In the genomic region with DNA sequence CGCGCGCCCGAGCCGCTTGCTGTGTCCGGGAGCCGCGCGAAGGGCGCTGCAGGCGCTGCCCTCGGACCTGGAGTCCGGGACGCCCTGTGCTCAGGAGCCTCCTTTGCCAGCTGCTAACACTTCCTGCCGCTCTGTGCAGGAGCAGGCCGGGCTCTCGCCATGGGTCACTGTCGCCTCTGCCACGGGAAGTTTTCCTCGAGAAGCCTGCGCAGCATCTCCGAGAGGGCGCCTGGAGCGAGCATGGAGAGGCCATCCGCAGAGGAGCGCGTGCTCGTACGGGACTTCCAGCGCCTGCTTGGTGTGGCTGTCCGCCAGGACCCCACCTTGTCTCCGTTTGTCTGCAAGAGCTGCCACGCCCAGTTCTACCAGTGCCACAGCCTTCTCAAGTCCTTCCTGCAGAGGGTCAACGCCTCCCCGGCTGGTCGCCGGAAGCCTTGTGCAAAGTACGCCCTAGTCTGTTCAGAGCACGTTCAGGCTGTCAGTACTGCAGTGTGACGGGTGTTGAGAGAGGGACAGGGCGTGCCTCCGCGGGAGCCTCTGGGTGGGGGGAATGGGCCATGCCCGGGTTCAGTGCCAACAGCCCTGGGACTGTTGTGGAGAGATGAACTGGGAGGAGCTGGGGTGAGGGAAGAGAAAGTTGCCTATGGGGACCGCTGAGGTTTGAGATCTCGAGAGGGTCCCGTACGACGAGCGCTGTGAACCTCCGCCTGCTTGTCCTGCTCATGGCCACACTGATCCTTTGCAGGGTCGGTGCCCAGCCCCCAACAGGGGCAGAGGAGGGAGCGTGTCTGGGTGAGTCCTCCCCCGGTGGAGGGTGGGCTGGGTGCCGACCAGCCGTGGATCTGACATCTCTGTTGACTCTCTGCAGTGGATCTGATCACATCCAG, we compare ENCODE assay signal across 8 cellular contexts. TPM values are rescaled to one million over a fixed set of nuclear protein-coding genes. Genes with fewer than 3 reads are reported as not detected.
DNase-seq lines count a peak whose midpoint lies in the region; ATAC-seq and TF ChIP-seq lines count a peak whose summit lies in the region.

No MANE protein-coding gene starts in this region.

- POLR2A ChIA-PET in PC-9 (lab: Charles Lee; ENCODE audit: unreplicated experiment), result interaction anchor here (0.7 kb wide), 1 partner anchor 34 kb away, joined by 4 read pairs; no protein-coding TSS in a partner anchor

- no peak for TF ChIP-seq CTCF in PC-9 (conservative IDR thresholded peaks at IDR 0.05)
- TF ChIP-seq CTCF in ovary (IDR thresholded peaks at IDR 0.05), result no peak

- H3K4me3 ChIP-seq in PC-9 (peak overlapping the region; percentile 93), ovary (peak overlapping the region; percentile 94)

- H3K27me3 ChIP-seq in PC-9 (ENCODE audit: insufficient read depth, low read depth) (no peaks in the 10 kb centered on the region), ovary (no peaks in the 10 kb centered on the region)

- DNase-seq in AML-193 (lab: John Stamatoyannopoulos, UW) (peak; percentile 64 to 65), PC-9 (peak; percentile 75 to 82), foreskin melanocyte (peak; percentile 65), ovary (peak in 3 of 5 donors; percentile 24 to 68 (median 24)), NCI-H1417 treated with DMSO at 0.1 percent for 48 hours (lab: John Stamatoyannopoulos, UW) (no peak), GDM1 (lab: John Stamatoyannopoulos, UW) (no peak)
- DNase-seq in activated T-helper 9 cell treated with anti-CD3 and anti-CD28 coated beads, Interleukin-2, amount 50 U/mL, for 16 hours (ENCODE audit: low read depth), result peak; percentile 38

- no peak for TF ChIP-seq EP300 in ovary (IDR thresholded peaks at IDR 0.05)

- peak overlapping the region; percentile 45 for H3K27ac ChIP-seq in PC-9
- peak overlapping the region in 1 of 2 donors; percentile 95 for H3K27ac ChIP-seq in ovary

- ATAC-seq in GM21737 (IDR thresholded peaks at IDR 0.05; ENCODE audit: unreplicated experiment), result peak; percentile 11

- H3K9me3 ChIP-seq in PC-9 (ENCODE audit: insufficient read depth, low read depth) (no peaks in the 10 kb centered on the region), ovary (no peaks in the 10 kb centered on the region)

- peak overlapping the region; percentile 71 for H2AFZ ChIP-seq in PC-9

- no peaks in the 10 kb centered on the region for H3K36me3 ChIP-seq in PC-9 (ENCODE audit: low read depth)
- no peaks in the 10 kb centered on the region for H3K36me3 ChIP-seq in ovary

- peak overlapping the region; percentile 95 for H3K4me2 ChIP-seq in PC-9

- TSS peak; percentile 0 for BruUV-seq in PC-9 (replicated peaks; lab: Mats Ljungman, UMichigan)

- no peak for TF ChIP-seq POLR2A in ovary (IDR thresholded peaks at IDR 0.05)

- CTCF ChIA-PET in PC-9 (lab: Charles Lee), result interaction anchor here (0.9 kb wide), 1 partner anchor 23 kb away, joined by 3 read pairs; no protein-coding TSS in a partner anchor

- H3K79me2 ChIP-seq in PC-9 (ENCODE audit: low read depth), result peaks cover 25% of the 10 kb centered on the region

- intact Hi-C loops in PC-9 (cut with micrococcal nuclease; ENCODE audit: unreplicated experiment), result no loop called here
- intact Hi-C loops in ovary (cut with DNase I), result no loop called here

- H3K4me1 ChIP-seq in PC-9 (replicated peaks; ENCODE audit: insufficient read depth) (peaks cover 29% of the 10 kb centered on the region), ovary (ENCODE audit: insufficient read depth) (peaks cover 11% of the 10 kb centered on the region)

- no peaks in the 10 kb centered on the region for H3K9me2 ChIP-seq in PC-9 (ENCODE audit: insufficient read depth)

- peaks cover 22% of the 10 kb centered on the region for H4K20me1 ChIP-seq in PC-9 (ENCODE audit: insufficient read depth)

- 36 to 42% (median 40%) methylated on average over 53 to 56 of the region's 56 CpGs for WGBS in ovary, 3 donors

- H3F3A ChIP-seq in PC-9 (ENCODE audit: insufficient read depth, low read depth), result peaks cover 54% of the 10 kb centered on the region; the same call in 1 of the 2 replicates

RNA-seq across cellular contexts. Expression of a gene that starts 1.3 kb away (rescaled TPM):
- 28.8 and 32.0 TPM in 2 replicates for total RNA-seq in PC-9 (2021)
- total RNA-seq in ovary, result 10 to 100 TPM; 21.7 to 39.9 (median 28.3) TPM
- 10 to 100 TPM in 1 of 2 donors, 1 to 10 TPM in 1; 7.1 to 25.2 TPM for polyA plus RNA-seq in ovary

RNA-seq across cellular contexts. Expression of a gene that starts 1.9 kb away (rescaled TPM):
- 15.2 and 20.4 TPM in 2 replicates for total RNA-seq in PC-9 (2021)
- 10 to 100 TPM in 4 of 7 donors, 1 to 10 TPM in 3; 4.2 to 15.5 (median 10.0) TPM for total RNA-seq in ovary
- 1 to 10 TPM in 1 of 2 donors, under 1 TPM in 1; 0.50 to 9.7 TPM for polyA plus RNA-seq in ovary

RNA-seq across cellular contexts. Expression of a gene that starts 21.1 kb away (rescaled TPM):
- 15.3 and 23.8 TPM in 2 replicates for total RNA-seq in PC-9 (2021)
- total RNA-seq in ovary, result 10 to 100 TPM in 4 of 7 donors, 1 to 10 TPM in 3; 3.6 to 29.8 (median 11.1) TPM
- polyA plus RNA-seq in ovary, result 1 to 10 TPM in 1 of 2 donors, under 1 TPM in 1; 0.42 to 4.8 TPM

RNA-seq across cellular contexts. Expression of a gene that starts 36.1 kb away (rescaled TPM):
- 76.6 and 110 TPM in 2 replicates for total RNA-seq in PC-9 (2021)
- total RNA-seq in ovary, result 10 to 100 TPM; 22.8 to 62.1 (median 51.9) TPM
- 10 to 100 TPM; 16.9 to 54.5 TPM for polyA plus RNA-seq in ovary

Comparison
In these comparisons a context has a peak if more than half of its experiments do, and no peak if none do; other contexts are left out.
1. DNase-seq: peak in AML-193 (2 of 2), PC-9 (2 of 2), activated T-helper 9 cell treated with anti-CD3 and anti-CD28 coated beads, Interleukin-2, amount 50 U/mL, for 16 hours (single experiment), foreskin melanocyte (single experiment) and ovary (3 of 5); none in NCI-H1417 treated with DMSO at 0.1 percent for 48 hours (single experiment) and GDM1 (single experiment).